Comparison of ENCODE assay signal across 24 cellular contexts in the genomic region with DNA sequence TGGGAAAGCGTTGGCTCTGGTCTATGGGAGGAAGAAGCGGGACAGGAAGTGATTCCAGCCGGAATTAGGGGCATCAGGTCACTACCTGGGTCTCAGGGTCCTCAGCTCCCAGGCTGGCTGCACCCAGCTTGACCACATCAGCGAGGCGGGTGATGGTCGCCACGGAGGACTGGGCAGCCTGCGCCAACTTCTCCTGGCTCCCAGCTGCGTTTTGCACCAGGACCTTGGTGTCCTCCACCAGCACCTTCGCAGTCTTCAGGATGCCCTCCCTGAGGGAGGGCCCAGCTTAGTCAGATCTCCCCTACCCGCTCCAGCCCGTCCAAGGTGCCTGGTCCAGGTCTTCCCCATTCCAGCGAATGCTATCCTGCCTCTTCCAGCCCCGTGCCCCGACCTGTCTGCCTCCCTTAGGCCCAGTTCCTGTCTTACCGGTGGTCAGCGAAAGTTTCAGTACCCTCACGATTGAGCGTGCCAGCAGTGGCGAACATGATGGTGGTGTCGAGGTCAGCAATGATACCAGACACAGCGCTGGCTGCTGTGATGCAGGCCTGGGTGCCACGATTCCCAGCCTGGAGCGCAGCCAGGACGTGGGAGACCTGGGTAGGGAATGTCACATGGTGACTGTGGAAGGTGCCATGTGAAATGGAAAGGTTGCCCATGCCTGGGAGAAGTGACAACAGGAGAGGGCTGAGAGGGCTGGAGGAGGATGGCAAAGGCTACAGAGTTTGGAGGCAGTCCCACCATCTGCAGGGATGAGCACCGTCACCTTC. TPM values are rescaled to one million over a fixed set of nuclear protein-coding genes. Genes with fewer than 3 reads are reported as not detected.
A peak's percentile ranks its signal among the peaks of the same experiment; 100 is the strongest.
DNase-seq lines count a peak whose midpoint lies in the region; ATAC-seq and TF ChIP-seq lines count a peak whose summit lies in the region.
"Had no signal": no experiment of that assay in that cellular context is flagged by ENCODE, and none has a peak within 500 bp of the region (broad histone marks: within the 10 kb centered on the region; RNA-seq: fewer than 3 reads in every experiment).

No MANE protein-coding gene starts in this region.

- DNase-seq in Panc1 (ENCODE audit: low read depth, low spot score) = no peak
- no peak for DNase-seq in spleen
- DNase-seq in NCI-H2171 treated with DMSO at 0.1 percent for 48 hours (lab: John Stamatoyannopoulos, UW) = no peak
- DNase-seq in neural progenitor cell (ENCODE audit: low spot score) = no peak
- no peak for DNase-seq in EL
- DNase-seq: activated CD4-positive, alpha-beta T cell treated with anti-CD3 and anti-CD28 coated beads for 36 hours; effector CD4-positive, alpha-beta T cell; foreskin melanocyte; islet precursor cell; lower lobe of right lung; NCI-H1105; NCI-H510A treated with DMSO at 0.1 percent for 48 hours; Peyer's patch; psoas muscle; stimulated activated CD4-positive, alpha-beta T cell treated with anti-CD3 and anti-CD28 coated beads, Interleukin-2, amount 100 ng/mL, for 48 hours; stimulated activated naive CD4-positive, alpha-beta T cell treated with Interleukin-2 at 50 U/mL for 16 hours had no signal

- no peaks in the 10 kb centered on the region for H3K4me1 ChIP-seq in Panc1 (ENCODE audit: control insufficient read depth, insufficient read depth, low read length)
- peaks cover 0 to 2% (median 0%) of the 10 kb centered on the region in 3 donors for H3K4me1 ChIP-seq in gastroesophageal sphincter
- H3K4me1 ChIP-seq in spleen = peaks cover 0 to 51% (median 11%) of the 10 kb centered on the region in 6 donors
- no peaks in the 10 kb centered on the region for H3K4me1 ChIP-seq in neural progenitor cell
- H3K4me1 ChIP-seq: ascending aorta, lower lobe of right lung, Peyer's patch, psoas muscle, SJSA1 had no signal

- H3K36me3 Mint-ChIP-seq in neural progenitor cell = peaks cover 31% of the 10 kb centered on the region

- peaks cover 4% of the 10 kb centered on the region for H3K27me3 Mint-ChIP-seq in neural progenitor cell (ENCODE audit: insufficient read depth, low read depth)
- H3K27me3 Mint-ChIP-seq: activated CD4-positive, alpha-beta T cell treated with anti-CD3 and anti-CD28 coated beads for 36 hours had no signal

- WGBS in gastroesophageal sphincter (ENCODE audit: low coverage in 1 of 2), 2 donors = 79 to 83% methylated on average over 6 to 10 of the region's 26 CpGs
- WGBS in spleen, 5 donors = 90 to 96% (median 93%) methylated on average over 23 to 26 of the region's 26 CpGs

- H3F3A ChIP-seq in neural progenitor cell (ENCODE audit: low read depth) = no peaks in the 10 kb centered on the region

- CTCF ChIA-PET in Panc1 (lab: Charles Lee) = interaction anchor here (1.6 kb wide), 1 partner anchor 8 kb away, joined by 17 read pairs; no protein-coding TSS in a partner anchor

- in situ Hi-C loops in Panc1 (cut with HindIII; ENCODE audit: low pct_unique_long_range_greater_than_20kb, low sequenced_read_pairs) = no loop called here

- H3K4me2 ChIP-seq in neural progenitor cell = no peak overlapping the region
- H3K4me2 ChIP-seq: smooth muscle cell had no signal

- H3K9me3 Mint-ChIP-seq in neural progenitor cell = no peaks in the 10 kb centered on the region
- H3K9me3 Mint-ChIP-seq: activated naive CD4-positive, alpha-beta T cell treated with anti-CD3 and anti-CD28 coated beads, Interleukin-2, amount 50 U/mL, for 72 hours; activated T-helper 1 cell treated with anti-CD3 and anti-CD28 coated beads, Interleukin-12 subunit alpha, Interleukin-12 subunit beta, Interleukin-2, Interleukin-4 antibody, amounts not matched to agents 30 ng/mL and 10 ng/mL and 1 ng/mL, durations not matched to agents 14 hours and 24 hours and 36 hours; neural crest cell had no signal

- H4K20me1 ChIP-seq in neural progenitor cell (ENCODE audit: low read depth) = no peaks in the 10 kb centered on the region

- H3K9ac ChIP-seq in neural progenitor cell = no peak overlapping the region

- TSS peak; percentile 59 for BruUV-seq in Panc1 (replicated peaks; lab: Mats Ljungman, UMichigan)

- H2AFZ ChIP-seq in neural progenitor cell (replicated peaks) = no peak overlapping the region

- H3K27ac ChIP-seq in Panc1 (ENCODE audit: low read length) = no peak overlapping the region
- peak overlapping the region in 3 of 4 donors; percentile 96 to 99 (median 98) for H3K27ac ChIP-seq in gastroesophageal sphincter
- peak overlapping the region in 6 of 8 donors; percentile 43 to 72 (median 58) for H3K27ac ChIP-seq in spleen
- H3K27ac ChIP-seq in neural progenitor cell = no peak overlapping the region
- H3K27ac ChIP-seq: lower lobe of right lung, Peyer's patch, psoas muscle, SJSA1 had no signal

- H3K27me3 ChIP-seq in Panc1 (ENCODE audit: control insufficient read depth, insufficient read depth, low read length) (no peaks in the 10 kb centered on the region), gastroesophageal sphincter (no peaks in the 10 kb centered on the region), spleen (replicated peaks in 1 of 7) (no peaks in the 10 kb centered on the region), neural progenitor cell (no peaks in the 10 kb centered on the region)
- H3K27me3 ChIP-seq: ascending aorta, Peyer's patch, SJSA1 had no signal

- POLR2A ChIA-PET in Panc1 (lab: Charles Lee) = no interaction called here

- no peak overlapping the region for H3K4me3 Mint-ChIP-seq in neural progenitor cell
- H3K4me3 Mint-ChIP-seq: activated CD4-positive, alpha-beta T cell treated with anti-CD3 and anti-CD28 coated beads for 36 hours; activated T-helper 1 cell treated with anti-CD3 and anti-CD28 coated beads, Interleukin-12 subunit alpha, Interleukin-12 subunit beta, Interleukin-2, Interleukin-4 antibody, amounts not matched to agents 30 ng/mL and 10 ng/mL and 1 ng/mL, durations not matched to agents 14 hours and 24 hours and 36 hours; neural crest cell had no signal

- H3K36me3 ChIP-seq in Panc1 (ENCODE audit: control insufficient read depth, insufficient read depth, low read length) = peaks cover 47% of the 10 kb centered on the region
- peaks cover 13 to 100% of the 10 kb centered on the region in 2 donors for H3K36me3 ChIP-seq in gastroesophageal sphincter
- H3K36me3 ChIP-seq in spleen = peaks cover 50 to 100% (median 100%) of the 10 kb centered on the region in 6 donors
- no peaks in the 10 kb centered on the region for H3K36me3 ChIP-seq in neural progenitor cell

- H3K9me3 ChIP-seq in Panc1 (ENCODE audit: control insufficient read depth, insufficient read depth, low read depth, low read length) (no peaks in the 10 kb centered on the region), gastroesophageal sphincter (no peaks in the 10 kb centered on the region), spleen (no peaks in the 10 kb centered on the region), neural progenitor cell (ENCODE audit: low read depth) (no peaks in the 10 kb centered on the region)
- H3K9me3 ChIP-seq: ascending aorta, lower lobe of right lung, Peyer's patch, psoas muscle, SJSA1 had no signal

- no peak overlapping the region for H3K27ac Mint-ChIP-seq in neural progenitor cell
- H3K27ac Mint-ChIP-seq: activated T-helper 1 cell treated with anti-CD3 and anti-CD28 coated beads, Interleukin-12 subunit alpha, Interleukin-12 subunit beta, Interleukin-2, Interleukin-4 antibody, amounts not matched to agents 30 ng/mL and 10 ng/mL and 1 ng/mL, durations not matched to agents 14 hours and 24 hours and 36 hours had no signal

- TF ChIP-seq CTCF in Panc1 (IDR thresholded peaks at IDR 0.05) (no peak), gastroesophageal sphincter (IDR thresholded peaks at IDR 0.05) (no peak), spleen (IDR thresholded peaks at IDR 0.05 in 8 of 11, conservative IDR thresholded peaks at IDR 0.05 in 3 of 11) (no peak), neural progenitor cell (IDR thresholded peaks at IDR 0.05) (no peak)

- no peaks in the 10 kb centered on the region for H3K4me1 Mint-ChIP-seq in neural progenitor cell
- H3K4me1 Mint-ChIP-seq: activated CD4-positive, alpha-beta T cell treated with anti-CD3 and anti-CD28 coated beads for 36 hours; neural crest cell had no signal

- TF ChIP-seq POLR2A in gastroesophageal sphincter (IDR thresholded peaks at IDR 0.05) = no peak
- TF ChIP-seq POLR2A in spleen (IDR thresholded peaks at IDR 0.05) = no peak

- TF ChIP-seq EP300 in gastroesophageal sphincter (IDR thresholded peaks at IDR 0.05) = no peak

- H3K4me3 ChIP-seq in Panc1 (ENCODE audit: low read depth in 2 of 2, low read length in 2 of 2) (no peak overlapping the region), gastroesophageal sphincter (no peak overlapping the region), spleen (no peak overlapping the region), neural progenitor cell (no peak overlapping the region)
- H3K4me3 ChIP-seq: ascending aorta, lower lobe of right lung, Peyer's patch, psoas muscle, SJSA1, smooth muscle cell had no signal

- H3K79me2 ChIP-seq in neural progenitor cell (ENCODE audit: low read depth) = no peaks in the 10 kb centered on the region

- no peak for ATAC-seq in Panc1
- no peak for ATAC-seq in gastroesophageal sphincter
- ATAC-seq: activated CD4-positive, alpha-beta T cell treated with anti-CD3 and anti-CD28 coated beads for 36 hours; activated naive CD4-positive, alpha-beta T cell treated with anti-CD3 and anti-CD28 coated beads, Interleukin-2, amount 50 U/mL, for 72 hours; lower lobe of right lung; psoas muscle had no signal

- intact Hi-C loops in Panc1 (cut with micrococcal nuclease; ENCODE audit: unreplicated experiment) (no loop called here), spleen (cut with DNase I; ENCODE audit: low total_unique reads) (no loop called here)

RNA-seq across cellular contexts. Expression of a gene that starts 14.4 kb away (rescaled TPM):
- total RNA-seq in Panc1 (2021; ENCODE audit: unreplicated experiment) (544 TPM), gastroesophageal sphincter (over 10,000 TPM in 3 of 4 donors, 1,000 to 10,000 TPM in 1; 7,572 to 13,568 (median 12,084) TPM), spleen (100 to 1,000 TPM in 2 of 7 donors, 10 to 100 TPM in 5; 43.1 to 231 (median 79.2) TPM), neural progenitor cell (ENCODE audit: low replicate concordance) (174 and 241 TPM in 2 replicates)
- polyA plus RNA-seq in Panc1 (2012; ENCODE audit: insufficient read length) = 991 TPM
- polyA plus RNA-seq in spleen = 100 to 1,000 TPM; 148 to 237 (median 190) TPM

RNA-seq across cellular contexts. Expression of a gene that starts 27.9 kb away (rescaled TPM):
- 347 TPM for total RNA-seq in Panc1 (2021; ENCODE audit: unreplicated experiment)
- 353 TPM for polyA plus RNA-seq in Panc1 (2012; ENCODE audit: insufficient read length)
- 1,000 to 10,000 TPM in 3 of 4 donors, 100 to 1,000 TPM in 1; 888 to 1,583 (median 1,047) TPM for total RNA-seq in gastroesophageal sphincter
- total RNA-seq in spleen = 100 to 1,000 TPM; 356 to 881 (median 592) TPM
- polyA plus RNA-seq in spleen = 100 to 1,000 TPM in 1 of 3 donors, 10 to 100 TPM in 2; 79.9 to 122 (median 95.5) TPM
- 36.7 and 71.5 TPM in 2 replicates for total RNA-seq in neural progenitor cell (ENCODE audit: low replicate concordance)

RNA-seq across cellular contexts. Expression of a gene that starts 28.4 kb away (rescaled TPM):
- total RNA-seq in Panc1 (2021; ENCODE audit: unreplicated experiment) (67.0 TPM), gastroesophageal sphincter (100 to 1,000 TPM in 1 of 4 donors, 10 to 100 TPM in 3; 75.0 to 104 (median 83.7) TPM), spleen (10 to 100 TPM; 21.8 to 35.9 (median 26.0) TPM), neural progenitor cell (ENCODE audit: low replicate concordance) (27.9 and 30.3 TPM in 2 replicates)
- 63.6 TPM for polyA plus RNA-seq in Panc1 (2012; ENCODE audit: insufficient read length)
- 10 to 100 TPM; 14.7 to 26.7 (median 20.9) TPM for polyA plus RNA-seq in spleen

RNA-seq across cellular contexts. Expression of a gene that starts 30.4 kb away (rescaled TPM):
- total RNA-seq in Panc1 (2021; ENCODE audit: unreplicated experiment) (0.31 TPM), gastroesophageal sphincter (1 to 10 TPM in 1 of 4 donors, not detected in 3; 3.9 TPM), spleen (not detected), neural progenitor cell (ENCODE audit: low replicate concordance) (0.09 and 0.25 TPM in 2 replicates)
- 1.1 TPM for polyA plus RNA-seq in Panc1 (2012; ENCODE audit: insufficient read length)
- polyA plus RNA-seq in spleen = under 1 TPM in 2 of 3 donors, not detected in 1; 0.26 to 0.30 TPM
- total RNA-seq: activated T-helper 1 cell treated with anti-CD3 and anti-CD28 coated beads, Interleukin-12 subunit alpha, Interleukin-12 subunit beta, Interleukin-2, Interleukin-4 antibody, amounts not matched to agents 30 ng/mL and 10 ng/mL and 1 ng/mL, durations not matched to agents 14 hours and 24 hours and 36 hours; lower lobe of right lung; psoas muscle; SJSA1; T-helper 1 cell treated with Interleukin-12 subunit alpha and Interleukin-12 subunit beta and Interleukin-4 antibody, amounts not matched to agents 30 ng/mL and 1 ng/mL, for 36 hours had no signal
- polyA plus RNA-seq: smooth muscle cell had no signal

RNA-seq across cellular contexts. Expression of a gene that starts 39.1 kb away (rescaled TPM):
- total RNA-seq in Panc1 (2021; ENCODE audit: unreplicated experiment) (34.0 TPM), gastroesophageal sphincter (1 to 10 TPM in 2 of 4 donors, under 1 TPM in 2; 0.52 to 2.2 (median 0.81) TPM), spleen (1 to 10 TPM in 6 of 7 donors, under 1 TPM in 1; 0.95 to 2.8 (median 1.4) TPM), neural progenitor cell (ENCODE audit: low replicate concordance) (13.2 and 31.9 TPM in 2 replicates)
- polyA plus RNA-seq in Panc1 (2012; ENCODE audit: insufficient read length) = 15.0 TPM
- polyA plus RNA-seq in spleen = 1 to 10 TPM in 2 of 3 donors, under 1 TPM in 1; 0.89 to 2.9 (median 1.1) TPM

Comparison
In these comparisons a context has a peak if more than half of its experiments do, and no peak if none do; other contexts are left out.
1. H3K27ac ChIP-seq: peak in gastroesophageal sphincter (3 of 4) and spleen (6 of 8); none in Panc1 (single experiment) and neural progenitor cell (single experiment).
2. RNA of a gene that starts 14.4 kb away (total RNA-seq): 7,572 to 13,568 TPM in gastroesophageal sphincter; 544 TPM in Panc1 (single experiment), 174 to 241 TPM in neural progenitor cell and 43.1 to 231 TPM in spleen; every median in the first group is over 10 times any median in the second.